In genomic region chr3:4494807-4495200, GRCh38 we compare ENCODE assay signal across 8 cellular contexts. TPM values are rescaled to one million over a fixed set of nuclear protein-coding genes. Genes with fewer than 3 reads are reported as not detected.
DNase-seq lines count a peak whose midpoint lies in the region; ATAC-seq lines count a peak whose summit lies in the region.

No MANE protein-coding gene starts in this region.

- H3K4me3 ChIP-seq in endocrine pancreas (ENCODE audit: control insufficient read depth, insufficient read depth, low read length): peak overlapping the region; percentile 73

- peaks cover 7% of the 10 kb centered on the region for H3K36me3 Mint-ChIP-seq in IgD-negative memory B cell

- no peaks in the 10 kb centered on the region for H3K4me1 ChIP-seq in endocrine pancreas (ENCODE audit: control insufficient read depth, insufficient read depth, low read length)

- H3K27ac Mint-ChIP-seq in IgD-negative memory B cell: peak overlapping the region; percentile 87 to 96 (median 96)
- H3K27ac Mint-ChIP-seq in stimulated activated naive CD8-positive, alpha-beta T cell treated with anti-CD3 and anti-CD28 coated beads, Interleukin-15, amount 100 ng/mL, for 72 hours: peak overlapping the region; percentile 97

- H3K27me3 Mint-ChIP-seq in IgD-negative memory B cell: no peaks in the 10 kb centered on the region
- H3K27me3 Mint-ChIP-seq in stimulated activated naive CD8-positive, alpha-beta T cell treated with anti-CD3 and anti-CD28 coated beads, Interleukin-15, amount 100 ng/mL, for 72 hours: peaks cover 10% of the 10 kb centered on the region

- peak overlapping the region; percentile 87 to 99 (median 98) for H3K4me3 Mint-ChIP-seq in IgD-negative memory B cell
- H3K4me3 Mint-ChIP-seq in stimulated activated naive CD8-positive, alpha-beta T cell treated with anti-CD3 and anti-CD28 coated beads, Interleukin-15, amount 100 ng/mL, for 72 hours: peak overlapping the region; percentile 86 to 97

- DNase-seq in SIG-M5 treated with dmso at 0.1 percent for 504 hours (lab: John Stamatoyannopoulos, UW; ENCODE audit: unreplicated experiment) (peak; percentile 63), SIG-M5 (lab: John Stamatoyannopoulos, UW) (no peak), retina (no peak), GF-D8 (lab: John Stamatoyannopoulos, UW) (no peak), foreskin melanocyte (no peak)
- no peak for DNase-seq in stimulated activated naive CD8-positive, alpha-beta T cell treated with anti-CD3 and anti-CD28 coated beads, Interleukin-15, amount 100 ng/mL, for 72 hours

- no peaks in the 10 kb centered on the region for H3K9me3 ChIP-seq in endocrine pancreas (ENCODE audit: control insufficient read depth, low read length)

- no peak for ATAC-seq in stimulated activated naive CD8-positive, alpha-beta T cell treated with anti-CD3 and anti-CD28 coated beads, Interleukin-15, amount 100 ng/mL, for 72 hours

- no peaks in the 10 kb centered on the region for H3K27me3 ChIP-seq in endocrine pancreas (ENCODE audit: control insufficient read depth, insufficient read depth, low read length)

- H3K36me3 ChIP-seq in endocrine pancreas (ENCODE audit: control insufficient read depth, insufficient read depth, low read length): no peaks in the 10 kb centered on the region

- no peaks in the 10 kb centered on the region for H3K9me3 Mint-ChIP-seq in IgD-negative memory B cell
- H3K9me3 Mint-ChIP-seq in stimulated activated naive CD8-positive, alpha-beta T cell treated with anti-CD3 and anti-CD28 coated beads, Interleukin-15, amount 100 ng/mL, for 72 hours: no peaks in the 10 kb centered on the region

- no peak overlapping the region for H3K9ac ChIP-seq in endocrine pancreas (ENCODE audit: control insufficient read depth, insufficient read depth, low read length)

- peaks cover 40 to 41% (median 41%) of the 10 kb centered on the region in 3 donors for H3K4me1 Mint-ChIP-seq in IgD-negative memory B cell
- H3K4me1 Mint-ChIP-seq in stimulated activated naive CD8-positive, alpha-beta T cell treated with anti-CD3 and anti-CD28 coated beads, Interleukin-15, amount 100 ng/mL, for 72 hours: peaks cover 48% of the 10 kb centered on the region

RNA-seq across cellular contexts. Expression of gene ITPR1, which starts 1.7 kb away (rescaled TPM):
- polyA plus RNA-seq in IgD-negative memory B cell: 38.3 TPM

RNA-seq across cellular contexts. Expression of gene SUMF1, which starts 27.7 kb away (rescaled TPM):
- 23.0 TPM for polyA plus RNA-seq in IgD-negative memory B cell
